ENCODE assay signal across 8 cellular contexts in the genomic region with DNA sequence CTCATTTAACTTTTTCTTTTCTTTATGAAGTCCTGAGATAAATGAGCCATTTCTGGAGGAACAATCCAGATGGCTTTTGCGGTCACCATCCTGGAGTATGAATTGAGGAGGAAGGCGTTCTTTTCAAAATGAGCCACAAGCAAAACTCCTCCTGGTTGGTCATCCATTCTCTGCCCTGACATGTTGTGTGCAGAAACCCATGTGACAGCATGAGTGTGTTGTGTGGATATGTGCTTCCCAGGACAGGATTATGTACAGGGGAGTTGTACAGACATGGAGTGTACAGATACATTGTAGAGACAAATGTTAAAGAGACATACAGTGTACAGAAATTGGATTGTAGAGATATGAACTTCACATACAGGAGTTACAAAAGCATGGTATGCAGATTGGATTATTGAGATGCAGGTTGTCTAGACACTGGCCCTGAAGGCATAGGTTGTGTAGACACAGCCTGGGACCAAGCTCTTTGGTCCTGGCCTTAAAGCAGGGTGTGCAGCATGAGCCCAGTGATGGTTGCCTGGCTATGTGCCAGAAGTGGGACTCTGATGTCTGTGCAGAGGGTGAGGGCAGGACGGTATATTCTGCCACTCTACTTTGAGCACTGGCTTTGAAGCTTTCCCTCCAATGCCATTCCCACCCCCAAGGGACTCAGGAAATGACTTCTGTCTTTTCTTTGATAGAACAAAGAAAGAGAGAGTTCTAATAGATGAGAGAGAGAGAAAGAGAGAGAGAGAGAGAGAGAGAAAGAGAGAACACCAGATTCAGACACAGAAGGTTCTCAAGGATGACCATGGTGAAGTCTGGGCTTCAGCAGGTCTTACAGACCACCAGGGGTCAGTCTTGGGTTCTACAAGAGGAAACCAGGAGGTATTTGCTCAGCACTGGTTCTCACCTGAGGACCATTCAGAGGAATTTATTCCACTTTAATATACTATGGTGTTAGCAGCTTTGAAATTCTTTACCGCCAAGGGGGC.
A peak's percentile ranks its signal among the peaks of the same experiment; 100 is the strongest.
DNase-seq lines count a peak whose midpoint lies in the region; ATAC-seq and TF ChIP-seq lines count a peak whose summit lies in the region.

No MANE protein-coding gene starts in this region.

- TF ChIP-seq CTCF in cardiac fibroblast (IDR thresholded peaks at IDR 0.05; ENCODE audit: low read depth, low read length) (peak; percentile 67), kidney epithelial cell (IDR thresholded peaks at IDR 0.05; ENCODE audit: insufficient read depth, low read length, poor library complexity, severe bottlenecking) (peak; percentile 78)

- no peaks in the 10 kb centered on the region for H3K36me3 ChIP-seq in kidney epithelial cell (ENCODE audit: control insufficient read depth, insufficient read depth, low read length)

- H3K4me3 Mint-ChIP-seq in stimulated activated naive CD8-positive, alpha-beta T cell treated with anti-CD3 and anti-CD28 coated beads, Interleukin-15, amount 100 ng/mL, for 72 hours, result no peak overlapping the region

- H3K4me3 ChIP-seq in cardiac fibroblast (replicated peaks in 1 of 2; ENCODE audit: low read depth in 2 of 2, low read length in 2 of 2) (no peak overlapping the region), kidney epithelial cell (ENCODE audit: low read depth, low read length) (no peak overlapping the region)

- ATAC-seq in stimulated activated naive CD8-positive, alpha-beta T cell treated with anti-CD3 and anti-CD28 coated beads, Interleukin-15, amount 100 ng/mL, for 72 hours, result peak; percentile 88
- ATAC-seq in GM18907 (IDR thresholded peaks at IDR 0.05; ENCODE audit: unreplicated experiment), result no peak

- H3K27ac Mint-ChIP-seq in stimulated activated naive CD8-positive, alpha-beta T cell treated with anti-CD3 and anti-CD28 coated beads, Interleukin-15, amount 100 ng/mL, for 72 hours, result no peak overlapping the region

- no peaks in the 10 kb centered on the region for H3K9me3 Mint-ChIP-seq in stimulated activated naive CD8-positive, alpha-beta T cell treated with anti-CD3 and anti-CD28 coated beads, Interleukin-15, amount 100 ng/mL, for 72 hours

- H3K27me3 Mint-ChIP-seq in stimulated activated naive CD8-positive, alpha-beta T cell treated with anti-CD3 and anti-CD28 coated beads, Interleukin-15, amount 100 ng/mL, for 72 hours, result no peaks in the 10 kb centered on the region

- H3K27me3 ChIP-seq in kidney epithelial cell (ENCODE audit: control insufficient read depth, insufficient read depth, low read length), result peaks cover 2% of the 10 kb centered on the region

- DNase-seq in stimulated activated CD4-positive, alpha-beta T cell treated with anti-CD3 and anti-CD28 coated beads, Interleukin-2, amount 100 ng/mL, for 4 hours (ENCODE audit: low read depth), result peak; percentile 16
- DNase-seq in stimulated activated CD4-positive, alpha-beta T cell treated with anti-CD3 and anti-CD28 coated beads, Interleukin-4, amount 100 ng/mL, for 1 hour, result no peak
- DNase-seq in HuH-7 (ENCODE audit: low spot score), result peak; percentile 22
- DNase-seq in OCI-M1 (lab: John Stamatoyannopoulos, UW), result peak; percentile 50
- peak; percentile 75 to 76 for DNase-seq in cardiac fibroblast (ENCODE audit: low read depth in 2 of 2)
- DNase-seq in kidney epithelial cell (ENCODE audit: low read depth), result peak; percentile 43
- DNase-seq in stimulated activated naive CD8-positive, alpha-beta T cell treated with anti-CD3 and anti-CD28 coated beads, Interleukin-15, amount 100 ng/mL, for 72 hours, result peak; percentile 19 to 31

- H3K4me1 Mint-ChIP-seq in stimulated activated naive CD8-positive, alpha-beta T cell treated with anti-CD3 and anti-CD28 coated beads, Interleukin-15, amount 100 ng/mL, for 72 hours, result peaks cover 4% of the 10 kb centered on the region
